ENCODE assay signal across 24 cellular contexts in genomic region chr17:44258811-44259351, GRCh38. TPM values are rescaled to one million over a fixed set of nuclear protein-coding genes. Genes with fewer than 3 reads are reported as not detected.
"Had no signal": no experiment of that assay in that cellular context is flagged by ENCODE, and none has a peak within 500 bp of the region (broad histone marks: within the 10 kb centered on the region; RNA-seq: fewer than 3 reads in every experiment).

No MANE protein-coding gene starts in this region.

- H3K4me3 ChIP-seq: breast epithelium had no signal

- H3K9me3 ChIP-seq: breast epithelium had no signal

- H3K4me1 ChIP-seq: breast epithelium, parathyroid adenoma had no signal

- H3K27ac Mint-ChIP-seq: activated CD4-positive, alpha-beta memory T cell treated with anti-CD3 and anti-CD28 coated beads for 36 hours; activated naive CD8-positive, alpha-beta T cell treated with anti-CD3 and anti-CD28 coated beads for 36 hours; memory B cell; stimulated activated naive B cell treated with anti-CD40 and anti-IgM and Interleukin-4, amounts not matched to agents 10 μg/mL and 1 μg/mL and 100 μg/mL, for 72 hours; type B pancreatic cell had no signal

- H3K9me3 Mint-ChIP-seq: activated CD4-positive, alpha-beta memory T cell treated with anti-CD3 and anti-CD28 coated beads for 36 hours; activated naive CD8-positive, alpha-beta T cell treated with anti-CD3 and anti-CD28 coated beads for 36 hours; central memory CD8-positive, alpha-beta T cell; memory B cell; nephron; stimulated activated naive B cell treated with anti-CD40 and anti-IgM and Interleukin-4, amounts not matched to agents 10 μg/mL and 1 μg/mL and 100 μg/mL, for 72 hours; type B pancreatic cell had no signal

- H3K27me3 ChIP-seq: breast epithelium had no signal

- H3K36me3 ChIP-seq: breast epithelium had no signal

- DNase-seq: activated CD4-positive, alpha-beta memory T cell treated with anti-CD3 and anti-CD28 coated beads for 36 hours; activated CD4-positive, alpha-beta T cell treated with anti-CD3 and anti-CD28 coated beads for 48 hours; activated naive CD4-positive, alpha-beta T cell treated with Interleukin-2 at 50 U/mL for 16 hours; activated naive CD8-positive, alpha-beta T cell treated with anti-CD3 and anti-CD28 coated beads for 36 hours; activated T-cell treated with anti-CD3 and anti-CD28 coated beads, Interleukin-2, amount 50 U/mL, for 48 hours; effector memory CD4-positive, alpha-beta T cell; foreskin melanocyte; glutamatergic neuron; hippocampal formation; small intestine; stimulated activated CD4-positive, alpha-beta T cell treated with anti-CD3 and anti-CD28 coated beads, Interleukin-2, amount 100 ng/mL, for 24 hours; stimulated activated naive B cell treated with anti-CD40 and anti-IgM and Interleukin-4, amounts not matched to agents 10 μg/mL and 1 μg/mL and 100 μg/mL, for 72 hours; T-helper 1 cell had no signal

- H3K27ac ChIP-seq: breast epithelium, parathyroid adenoma had no signal

- ATAC-seq: sciatic nerve; stimulated activated naive B cell treated with anti-CD40 and anti-IgM and Interleukin-4, amounts not matched to agents 10 μg/mL and 1 μg/mL and 100 μg/mL, for 72 hours had no signal

- H3K4me1 Mint-ChIP-seq: activated naive CD8-positive, alpha-beta T cell treated with anti-CD3 and anti-CD28 coated beads for 36 hours; central memory CD8-positive, alpha-beta T cell; nephron; stimulated activated naive B cell treated with anti-CD40 and anti-IgM and Interleukin-4, amounts not matched to agents 10 μg/mL and 1 μg/mL and 100 μg/mL, for 72 hours had no signal

- H3K4me3 Mint-ChIP-seq: activated CD4-positive, alpha-beta memory T cell treated with anti-CD3 and anti-CD28 coated beads for 36 hours; activated naive CD8-positive, alpha-beta T cell treated with anti-CD3 and anti-CD28 coated beads for 36 hours; central memory CD8-positive, alpha-beta T cell; memory B cell; stimulated activated naive B cell treated with anti-CD40 and anti-IgM and Interleukin-4, amounts not matched to agents 10 μg/mL and 1 μg/mL and 100 μg/mL, for 72 hours; type B pancreatic cell had no signal

- H3K36me3 Mint-ChIP-seq: activated CD4-positive, alpha-beta memory T cell treated with anti-CD3 and anti-CD28 coated beads for 36 hours; activated naive CD8-positive, alpha-beta T cell treated with anti-CD3 and anti-CD28 coated beads for 36 hours; memory B cell; stimulated activated naive B cell treated with anti-CD40 and anti-IgM and Interleukin-4, amounts not matched to agents 10 μg/mL and 1 μg/mL and 100 μg/mL, for 72 hours; type B pancreatic cell had no signal

RNA-seq across cellular contexts. Expression of gene SLC4A1, which starts 9.1 kb away (rescaled TPM):
- total RNA-seq: activated CD4-positive, alpha-beta memory T cell treated with anti-CD3 and anti-CD28 coated beads for 36 hours; activated naive CD8-positive, alpha-beta T cell treated with anti-CD3 and anti-CD28 coated beads for 36 hours; dermis microvascular lymphatic vessel endothelial cell; myocyte; pulmonary artery endothelial cell had no signal
- polyA plus RNA-seq: esophagus, small intestine had no signal

RNA-seq across cellular contexts. Expression of gene RUNDC3A, which starts 49.5 kb away (rescaled TPM):
- total RNA-seq: activated CD4-positive, alpha-beta memory T cell treated with anti-CD3 and anti-CD28 coated beads for 36 hours had no signal
